In the genomic region with DNA sequence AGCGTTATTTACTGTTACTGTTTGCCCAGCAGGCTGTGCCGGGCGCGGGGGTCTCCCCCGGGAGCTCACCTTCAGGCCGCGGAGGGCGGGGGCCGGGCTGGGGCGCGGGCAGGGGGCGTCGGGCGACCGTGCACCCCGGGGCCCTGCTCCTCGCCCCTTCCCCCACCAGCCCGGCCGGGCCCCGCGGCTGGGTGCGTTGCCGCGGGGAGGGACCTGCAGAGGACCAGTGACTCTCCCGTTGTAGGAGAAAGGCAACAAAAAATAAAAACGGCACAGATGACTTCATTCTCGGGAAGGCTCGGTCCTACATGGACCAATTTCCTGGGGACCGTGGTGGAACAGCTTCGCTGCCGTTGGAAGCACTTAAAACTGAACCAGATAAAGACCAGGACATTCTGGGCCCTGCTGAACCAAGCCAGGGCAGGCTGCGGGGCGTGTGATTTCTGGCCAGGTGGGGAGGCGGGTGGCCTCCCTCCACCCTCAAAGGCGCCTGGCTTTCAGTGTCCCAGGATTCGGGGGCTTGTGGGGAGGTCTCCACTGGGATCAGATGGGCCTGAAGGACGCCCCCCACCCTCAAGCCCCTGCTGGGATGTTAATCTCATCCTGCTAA, we compare ENCODE assay signal across 1 cellular context.
TF ChIP-seq lines count a peak whose summit lies in the region.

No MANE protein-coding gene starts in this region.

TF ChIP-seq in HCT116, 20 proteins besides CTCF, POLR2A, EP300 and RAD21 (continued from another document):
- TF ChIP-seq, protein P1, sequence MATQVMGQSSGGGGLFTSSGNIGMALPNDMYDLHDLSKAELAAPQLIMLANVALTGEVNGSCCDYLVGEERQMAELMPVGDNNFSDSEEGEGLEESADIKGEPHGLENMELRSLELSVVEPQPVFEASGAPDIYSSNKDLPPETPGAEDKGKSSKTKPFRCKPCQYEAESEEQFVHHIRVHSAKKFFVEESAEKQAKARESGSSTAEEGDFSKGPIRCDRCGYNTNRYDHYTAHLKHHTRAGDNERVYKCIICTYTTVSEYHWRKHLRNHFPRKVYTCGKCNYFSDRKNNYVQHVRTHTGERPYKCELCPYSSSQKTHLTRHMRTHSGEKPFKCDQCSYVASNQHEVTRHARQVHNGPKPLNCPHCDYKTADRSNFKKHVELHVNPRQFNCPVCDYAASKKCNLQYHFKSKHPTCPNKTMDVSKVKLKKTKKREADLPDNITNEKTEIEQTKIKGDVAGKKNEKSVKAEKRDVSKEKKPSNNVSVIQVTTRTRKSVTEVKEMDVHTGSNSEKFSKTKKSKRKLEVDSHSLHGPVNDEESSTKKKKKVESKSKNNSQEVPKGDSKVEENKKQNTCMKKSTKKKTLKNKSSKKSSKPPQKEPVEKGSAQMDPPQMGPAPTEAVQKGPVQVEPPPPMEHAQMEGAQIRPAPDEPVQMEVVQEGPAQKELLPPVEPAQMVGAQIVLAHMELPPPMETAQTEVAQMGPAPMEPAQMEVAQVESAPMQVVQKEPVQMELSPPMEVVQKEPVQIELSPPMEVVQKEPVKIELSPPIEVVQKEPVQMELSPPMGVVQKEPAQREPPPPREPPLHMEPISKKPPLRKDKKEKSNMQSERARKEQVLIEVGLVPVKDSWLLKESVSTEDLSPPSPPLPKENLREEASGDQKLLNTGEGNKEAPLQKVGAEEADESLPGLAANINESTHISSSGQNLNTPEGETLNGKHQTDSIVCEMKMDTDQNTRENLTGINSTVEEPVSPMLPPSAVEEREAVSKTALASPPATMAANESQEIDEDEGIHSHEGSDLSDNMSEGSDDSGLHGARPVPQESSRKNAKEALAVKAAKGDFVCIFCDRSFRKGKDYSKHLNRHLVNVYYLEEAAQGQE (IDR thresholded peaks at IDR 0.05; ENCODE audit: low read depth): no peak
- TF ChIP-seq CBX3 (IDR thresholded peaks at IDR 0.05; ENCODE audit: low read depth) (no peak), ZNF274 (IDR thresholded peaks at IDR 0.05; ENCODE audit: low read depth, low read length) (no peak), JUND (IDR thresholded peaks at IDR 0.05) (no peak), ZFX (IDR thresholded peaks at IDR 0.05) (no peak), SP1 (IDR thresholded peaks at IDR 0.05; ENCODE audit: low read depth) (no peak), EZH2 (IDR thresholded peaks at IDR 0.05) (no peak)
